ENCODE assay signal across 3 cellular contexts in genomic region chr1:22350171-22350961, GRCh38.
TF ChIP-seq lines count a peak whose summit lies in the region.

No MANE protein-coding gene starts in this region.

TF ChIP-seq in HEK293, 187 proteins besides CTCF, POLR2A, EP300 and RAD21 (continues in another document):
- TF ChIP-seq ZBTB26 (tag by site-specific recombination; optimal IDR thresholded peaks at IDR 0.05) = no peak
- 0 out of 2 replicates have a peak, but pooled peaks have one; percentile 68 for TF ChIP-seq ZNF600 (tag by site-specific recombination; IDR thresholded peaks at IDR 0.05)
- peak; percentile 65; the same call in 1 of the 2 replicates for TF ChIP-seq ZNF423 (tag by site-specific recombination; IDR thresholded peaks at IDR 0.05)
- peak; percentile 71 for TF ChIP-seq ZBTB20 (tag by site-specific recombination; IDR thresholded peaks at IDR 0.05)
- TF ChIP-seq KLF16 (tag by site-specific recombination; IDR thresholded peaks at IDR 0.05) = peak; percentile 29; the same call in 1 of the 2 replicates
- TF ChIP-seq ZNF692 (tag by site-specific recombination; IDR thresholded peaks at IDR 0.05) = peak; percentile 51; the same call in 1 of the 2 replicates
- TF ChIP-seq ZNF791 (tag by site-specific recombination; IDR thresholded peaks at IDR 0.05) = no peak
- TF ChIP-seq ZSCAN30 (tag by site-specific recombination; IDR thresholded peaks at IDR 0.05) = 0 out of 2 replicates have a peak, but pooled peaks have one; percentile 33
- peak; percentile 66 for TF ChIP-seq ZBTB17 (tag by site-specific recombination; IDR thresholded peaks at IDR 0.05)
- peak; percentile 84 for TF ChIP-seq ZNF341 (tag by site-specific recombination; IDR thresholded peaks at IDR 0.05; ENCODE audit: low read depth)
- TF ChIP-seq ZNF114 (tag by site-specific recombination; IDR thresholded peaks at IDR 0.05) = no peak
- TF ChIP-seq PATZ1 (tag by site-specific recombination; IDR thresholded peaks at IDR 0.05) = 0 out of 2 replicates have a peak, but pooled peaks have one; percentile 40

TF ChIP-seq in H1, 55 proteins besides CTCF, POLR2A, EP300 and RAD21 (continued from another document):
- TF ChIP-seq SIN3A (conservative IDR thresholded peaks at IDR 0.05 in 1 of 2, IDR thresholded peaks at IDR 0.05 in 1 of 2; ENCODE audit: low read depth in 1 of 2, low read length in 2 of 2) (no peak), POU5F1 (IDR thresholded peaks at IDR 0.05; ENCODE audit: low read depth, low read length) (no peak), POLR2AphosphoS5 (IDR thresholded peaks at IDR 0.05; ENCODE audit: low read depth, low read length) (no peak), TAF1 (IDR thresholded peaks at IDR 0.05; ENCODE audit: low read depth, low read length) (no peak), GTF2F1 (IDR thresholded peaks at IDR 0.05; ENCODE audit: borderline replicate concordance, low read depth, low read length) (no peak)
TF ChIP-seq in H1: peak in this region for 0.

TF ChIP-seq in neural cell, 6 proteins besides CTCF, POLR2A, EP300 and RAD21 (continued from another document):
- TF ChIP-seq REST (IDR thresholded peaks at IDR 0.05; ENCODE audit: borderline replicate concordance) = peak; percentile 78
